Comparison of ENCODE assay signal across 9 cellular contexts in genomic region chr17:69223809-69224208, GRCh38. TPM values are rescaled to one million over a fixed set of nuclear protein-coding genes. Genes with fewer than 3 reads are reported as not detected.
DNase-seq lines count a peak whose midpoint lies in the region; ATAC-seq and TF ChIP-seq lines count a peak whose summit lies in the region.
"Had no signal": no experiment of that assay in that cellular context is flagged by ENCODE, and none has a peak within 500 bp of the region (broad histone marks: within the 10 kb centered on the region; RNA-seq: fewer than 3 reads in every experiment).

No MANE protein-coding gene starts in this region.

- H3K4me3 Mint-ChIP-seq in natural killer cell: no peak overlapping the region
- H3K4me3 Mint-ChIP-seq in T-helper 2 cell treated with Interferon-gamma antibody and Interleukin-4, amounts not matched to agents 5 μg/mL and 100 μg/mL, for 36 hours: no peak overlapping the region

- TF ChIP-seq POLR2A in vagina (IDR thresholded peaks at IDR 0.05): no peak

- intact Hi-C loops in natural killer cell (cut with micrococcal nuclease) (no loop called here), vagina (cut with DNase I) (no loop called here)

- no peak overlapping the region for H3K27ac ChIP-seq in vagina
- H3K27ac ChIP-seq: parathyroid adenoma had no signal

- H3K9me3 Mint-ChIP-seq in natural killer cell: no peaks in the 10 kb centered on the region
- no peaks in the 10 kb centered on the region for H3K9me3 Mint-ChIP-seq in T-helper 2 cell treated with Interferon-gamma antibody and Interleukin-4, amounts not matched to agents 5 μg/mL and 100 μg/mL, for 36 hours

- no peak overlapping the region for H3K4me3 ChIP-seq in vagina

- peak overlapping the region in 1 of 2 donors; percentile 60 for H3K27ac Mint-ChIP-seq in natural killer cell
- H3K27ac Mint-ChIP-seq in T-helper 2 cell treated with Interferon-gamma antibody and Interleukin-4, amounts not matched to agents 5 μg/mL and 100 μg/mL, for 36 hours: no peak overlapping the region

- H3K36me3 ChIP-seq in vagina: peaks cover 0 to 6% of the 10 kb centered on the region in 2 donors

- H3K27me3 ChIP-seq in vagina: no peaks in the 10 kb centered on the region

- peaks cover 4% of the 10 kb centered on the region for H3K4me1 ChIP-seq in vagina
- H3K4me1 ChIP-seq: parathyroid adenoma had no signal

- DNase-seq in HT1080 (ENCODE audit: low read depth) (peak; percentile 13), natural killer cell (no peak), HuH-7 (ENCODE audit: low spot score) (no peak), SHP77 (lab: John Stamatoyannopoulos, UW) (no peak), vagina (ENCODE audit: extremely low spot score in 2 of 2) (no peak)
- no peak for DNase-seq in T-helper 2 cell treated with Interferon-gamma antibody and Interleukin-4, amounts not matched to agents 5 μg/mL and 100 μg/mL, for 36 hours (ENCODE audit: low spot score)

- H3K4me1 Mint-ChIP-seq in natural killer cell: peaks cover 10 to 16% of the 10 kb centered on the region in 2 donors
- peaks cover 8% of the 10 kb centered on the region for H3K4me1 Mint-ChIP-seq in T-helper 2 cell treated with Interferon-gamma antibody and Interleukin-4, amounts not matched to agents 5 μg/mL and 100 μg/mL, for 36 hours (ENCODE audit: low read depth)

- no peaks in the 10 kb centered on the region for H3K36me3 Mint-ChIP-seq in natural killer cell
- H3K36me3 Mint-ChIP-seq in T-helper 2 cell treated with Interferon-gamma antibody and Interleukin-4, amounts not matched to agents 5 μg/mL and 100 μg/mL, for 36 hours (ENCODE audit: low read depth): no peaks in the 10 kb centered on the region

- no peaks in the 10 kb centered on the region for H3K27me3 Mint-ChIP-seq in natural killer cell (ENCODE audit: low read depth in 2 of 2)
- peaks cover 9% of the 10 kb centered on the region for H3K27me3 Mint-ChIP-seq in T-helper 2 cell treated with Interferon-gamma antibody and Interleukin-4, amounts not matched to agents 5 μg/mL and 100 μg/mL, for 36 hours (ENCODE audit: low read depth)

- TF ChIP-seq CTCF in natural killer cell (IDR thresholded peaks at IDR 0.05): no peak
- TF ChIP-seq CTCF in vagina (IDR thresholded peaks at IDR 0.05): no peak

- no peaks in the 10 kb centered on the region for H3K9me3 ChIP-seq in vagina

- peak; percentile 70 for ATAC-seq in GM18520 (IDR thresholded peaks at IDR 0.05; ENCODE audit: unreplicated experiment)
- ATAC-seq in GM21786 (IDR thresholded peaks at IDR 0.05; ENCODE audit: unreplicated experiment): peak; percentile 84
- ATAC-seq in natural killer cell: peak; percentile 37 to 60 (median 47)

RNA-seq across cellular contexts. Expression of gene ABCA10, which starts 4.8 kb away (rescaled TPM):
- total RNA-seq in HT1080 (2014; rRNA removed; shearing (Covaris generic)): 0.05 TPM in 1 of 2 replicates, not detected in the other
- polyA plus RNA-seq in HT1080 (2015; cell fraction: cytosol; rRNA removed): 0.33 and 0.40 TPM in 2 replicates
- polyA plus RNA-seq in HT1080 (2015; cell fraction: nucleus; rRNA removed): 0.54 and 1.1 TPM in 2 replicates
- total RNA-seq in natural killer cell (1 to 10 TPM; 2.3 to 3.4 (median 2.7) TPM), vagina (32.2 TPM)
